1 cellular context compared by ENCODE assay signal in the genomic region with DNA sequence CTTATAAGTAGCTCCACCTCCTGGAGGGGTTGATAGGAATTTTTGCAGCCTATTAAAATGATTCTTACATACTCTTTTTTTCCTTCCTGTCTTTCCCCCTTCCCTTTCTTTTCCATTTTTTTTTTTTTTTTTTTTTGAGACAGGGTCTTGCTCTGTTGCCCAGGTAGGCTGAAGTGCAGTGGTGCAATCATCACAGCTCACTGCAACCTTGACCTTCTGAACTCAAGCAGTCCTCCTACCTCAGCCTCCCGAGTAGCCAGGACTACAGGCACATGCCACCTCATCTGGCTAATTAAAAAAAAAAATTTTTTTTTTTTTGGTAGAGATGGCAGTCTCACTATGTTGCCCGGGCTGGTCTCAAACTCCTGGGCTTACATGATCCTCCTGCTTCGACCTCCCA.
TF ChIP-seq lines count a peak whose summit lies in the region.

No MANE protein-coding gene starts in this region.

TF ChIP-seq in HepG2, 621 proteins besides CTCF, POLR2A, EP300 and RAD21:
- no peak for TF ChIP-seq ZNF280D (CRISPR knock-in tag; IDR thresholded peaks at IDR 0.05)
- TF ChIP-seq, protein P1, sequence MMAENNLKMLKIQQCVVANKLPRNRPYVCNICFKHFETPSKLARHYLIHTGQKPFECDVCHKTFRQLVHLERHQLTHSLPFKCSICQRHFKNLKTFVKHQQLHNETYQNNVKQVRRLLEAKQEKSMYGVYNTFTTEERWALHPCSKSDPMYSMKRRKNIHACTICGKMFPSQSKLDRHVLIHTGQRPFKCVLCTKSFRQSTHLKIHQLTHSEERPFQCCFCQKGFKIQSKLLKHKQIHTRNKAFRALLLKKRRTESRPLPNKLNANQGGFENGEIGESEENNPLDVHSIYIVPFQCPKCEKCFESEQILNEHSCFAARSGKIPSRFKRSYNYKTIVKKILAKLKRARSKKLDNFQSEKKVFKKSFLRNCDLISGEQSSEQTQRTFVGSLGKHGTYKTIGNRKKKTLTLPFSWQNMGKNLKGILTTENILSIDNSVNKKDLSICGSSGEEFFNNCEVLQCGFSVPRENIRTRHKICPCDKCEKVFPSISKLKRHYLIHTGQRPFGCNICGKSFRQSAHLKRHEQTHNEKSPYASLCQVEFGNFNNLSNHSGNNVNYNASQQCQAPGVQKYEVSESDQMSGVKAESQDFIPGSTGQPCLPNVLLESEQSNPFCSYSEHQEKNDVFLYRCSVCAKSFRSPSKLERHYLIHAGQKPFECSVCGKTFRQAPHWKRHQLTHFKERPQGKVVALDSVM (CRISPR knock-in tag; IDR thresholded peaks at IDR 0.05): peak; percentile 64
- TF ChIP-seq ZNF121 (CRISPR knock-in tag; IDR thresholded peaks at IDR 0.05): peak; percentile 76
